12 cellular contexts compared by ENCODE assay signal in genomic region chr7:44984478-44984758, GRCh38. TPM values are rescaled to one million over a fixed set of nuclear protein-coding genes. Genes with fewer than 3 reads are reported as not detected.
A peak's percentile ranks its signal among the peaks of the same experiment; 100 is the strongest.
DNase-seq lines count a peak whose midpoint lies in the region; ATAC-seq and TF ChIP-seq lines count a peak whose summit lies in the region.
"Had no signal": no experiment of that assay in that cellular context is flagged by ENCODE, and none has a peak within 500 bp of the region (broad histone marks: within the 10 kb centered on the region; RNA-seq: fewer than 3 reads in every experiment).

No MANE protein-coding gene starts in this region.

- H2BK120ac ChIP-seq in mesenchymal stem cell (ENCODE audit: low read depth, low read length), result no peak overlapping the region

- H2AFZ ChIP-seq in mesenchymal stem cell (ENCODE audit: low read depth, low read length), result no peak overlapping the region

- H3K36me3 Mint-ChIP-seq in activated T-helper 17 cell treated with anti-CD3 and anti-CD28 coated beads, Interleukin-2, amount 50 U/mL, for 72 hours (ENCODE audit: low read depth), result peaks cover 86% of the 10 kb centered on the region

- H4K8ac ChIP-seq in mesenchymal stem cell (ENCODE audit: low read length), result no peak overlapping the region

- H3K4me1 Mint-ChIP-seq in activated T-helper 17 cell treated with anti-CD3 and anti-CD28 coated beads, Interleukin-2, amount 50 U/mL, for 72 hours, result peaks cover 29% of the 10 kb centered on the region

- H3K4me3 Mint-ChIP-seq in activated T-helper 17 cell treated with anti-CD3 and anti-CD28 coated beads, Interleukin-2, amount 50 U/mL, for 72 hours, result peak overlapping the region; percentile 99

- DNase-seq in BE2C (no peak), mesenchymal stem cell (no peak), uterus (no peak), prostate gland (ENCODE audit: low spot score) (no peak), caudate nucleus (lab: John Stamatoyannopoulos, UW) (no peak)
- DNase-seq: amygdala, NCI-H2081 treated with DMSO at 0.1 percent for 48 hours, ovary, SW 1271 had no signal

- CTCF ChIA-PET in HEK293 (lab: Yijun Ruan, JAX), result interaction anchor here (0.6 kb wide), 1 partner anchor 11 kb away, joined by 3 read pairs; no protein-coding TSS in a partner anchor

- H3K14ac ChIP-seq in mesenchymal stem cell (ENCODE audit: low read length in 2 of 2), result no peak overlapping the region

- H3K27ac Mint-ChIP-seq in activated T-helper 17 cell treated with anti-CD3 and anti-CD28 coated beads, Interleukin-2, amount 50 U/mL, for 72 hours, result peak overlapping the region; percentile 95

- no peak overlapping the region for H2BK5ac ChIP-seq in mesenchymal stem cell (ENCODE audit: low read depth, low read length, poor library complexity, severe bottlenecking)

- H3K4me1 ChIP-seq in BE2C, result peaks cover 4% of the 10 kb centered on the region; the same call in 1 of the 2 replicates
- no peaks in the 10 kb centered on the region for H3K4me1 ChIP-seq in HEK293 (ENCODE audit: control insufficient read depth, insufficient read depth, low read length)
- peaks cover 14% of the 10 kb centered on the region for H3K4me1 ChIP-seq in mesenchymal stem cell (ENCODE audit: control insufficient read depth, insufficient read depth, low read depth, low read length)
- H3K4me1 ChIP-seq in uterus, result no peaks in the 10 kb centered on the region
- peaks cover 4% of the 10 kb centered on the region for H3K4me1 ChIP-seq in prostate gland (replicated peaks)

- H2BK12ac ChIP-seq in mesenchymal stem cell (ENCODE audit: low read length in 2 of 2), result no peak overlapping the region

- peak overlapping the region; percentile 100 for H3K4me3 ChIP-seq in BE2C (ENCODE audit: low read depth, low read length)
- H3K4me3 ChIP-seq in HEK293 (ENCODE audit: low read depth, low read length), result no peak overlapping the region; the same call in 1 of the 2 replicates
- peak overlapping the region in 1 of 2 experiments; percentile 90 for H3K4me3 ChIP-seq in mesenchymal stem cell (ENCODE audit: insufficient read depth in 1 of 2, low read depth in 1 of 2, low read length in 2 of 2)
- H3K4me3 ChIP-seq in uterus, result no peak overlapping the region
- H3K4me3 ChIP-seq in prostate gland, result no peak overlapping the region
- H3K4me3 ChIP-seq: ovary had no signal

- WGBS in mesenchymal stem cell, result 60% methylated on average over 3 of the region's 3 CpGs
- WGBS in prostate gland, result 68% methylated on average over 3 of the region's 3 CpGs

- H3K36me3 ChIP-seq in BE2C, result peaks cover 54% of the 10 kb centered on the region
- peaks cover 8 to 51% of the 10 kb centered on the region in 2 experiments; a peak in 2 of 3 replicates for H3K36me3 ChIP-seq in HEK293 (ENCODE audit: control insufficient read depth in 2 of 2, insufficient read depth in 1 of 2, low read length in 2 of 2)
- H3K36me3 ChIP-seq in mesenchymal stem cell (ENCODE audit: control insufficient read depth in 1 of 2, insufficient read depth in 2 of 2, low read depth in 1 of 2, low read length in 2 of 2), result peaks cover 28 to 47% of the 10 kb centered on the region in 2 experiments
- no peaks in the 10 kb centered on the region for H3K36me3 ChIP-seq in uterus
- peaks cover 9 to 12% of the 10 kb centered on the region in 2 donors for H3K36me3 ChIP-seq in prostate gland
- H3K36me3 ChIP-seq: ovary had no signal

- no peak overlapping the region for H3K4me2 ChIP-seq in mesenchymal stem cell (ENCODE audit: low read length, poor library complexity, severe bottlenecking)

- no peak for ATAC-seq in activated T-helper 17 cell treated with anti-CD3 and anti-CD28 coated beads, Interleukin-2, amount 50 U/mL, for 72 hours (replicated peaks)
- no peak for ATAC-seq in GM18909 (IDR thresholded peaks at IDR 0.05; ENCODE audit: poor library complexity, unreplicated experiment)

- H2BK15ac ChIP-seq in mesenchymal stem cell (ENCODE audit: low read depth, poor library complexity, severe bottlenecking), result no peak overlapping the region

- peaks cover 8% of the 10 kb centered on the region for H3K79me1 ChIP-seq in mesenchymal stem cell (replicated peaks; ENCODE audit: low read length, poor library complexity, severe bottlenecking)

- no peaks in the 10 kb centered on the region for H3K9me3 Mint-ChIP-seq in activated T-helper 17 cell treated with anti-CD3 and anti-CD28 coated beads, Interleukin-2, amount 50 U/mL, for 72 hours

- intact Hi-C loops in uterus (cut with DNase I; ENCODE audit: low total_unique reads), result loop anchor here (10.0 kb wide), 1 partner anchor 410 kb away; the partner anchor contains the start of gene DDX56
- intact Hi-C loops in prostate gland (cut with DNase I), result loop anchor here (5.0 to 10.0 kb wide), 2 partner anchors 128 to 380 kb away; partner anchors contain the start of genes OGDH and TBRG4

- no peak overlapping the region for H3K18ac ChIP-seq in mesenchymal stem cell (ENCODE audit: low read depth in 1 of 2, low read length in 2 of 2)

- POLR2A ChIA-PET in HEK293 (lab: Yijun Ruan, JAX), result interaction anchor here (3.9 kb wide), 1 partner anchor 11 kb away, joined by 37 read pairs; no protein-coding TSS in a partner anchor

- H3K9me3 ChIP-seq in BE2C, result no peaks in the 10 kb centered on the region
- no peaks in the 10 kb centered on the region for H3K9me3 ChIP-seq in HEK293 (ENCODE audit: control insufficient read depth, insufficient read depth, low read depth, low read length)
- H3K9me3 ChIP-seq in mesenchymal stem cell (ENCODE audit: control insufficient read depth, low read length), result no peaks in the 10 kb centered on the region
- no peaks in the 10 kb centered on the region for H3K9me3 ChIP-seq in uterus
- H3K9me3 ChIP-seq in prostate gland, result no peaks in the 10 kb centered on the region
- H3K9me3 ChIP-seq: ovary had no signal

- H2AK5ac ChIP-seq in mesenchymal stem cell (ENCODE audit: low read length, severe bottlenecking), result no peak overlapping the region

- H3K27me3 Mint-ChIP-seq in activated T-helper 17 cell treated with anti-CD3 and anti-CD28 coated beads, Interleukin-2, amount 50 U/mL, for 72 hours, result no peaks in the 10 kb centered on the region

- H3K23ac ChIP-seq in mesenchymal stem cell (ENCODE audit: low read length in 2 of 2), result no peak overlapping the region

- no peak overlapping the region for H3K4ac ChIP-seq in mesenchymal stem cell (ENCODE audit: low read depth in 1 of 2, low read length in 2 of 2)

- no peak for TF ChIP-seq CTCF in BE2C (IDR thresholded peaks at IDR 0.05; ENCODE audit: low read depth, low read length)
- no peak for TF ChIP-seq CTCF in HEK293 (tag by site-specific recombination; IDR thresholded peaks at IDR 0.05)
- TF ChIP-seq CTCF in uterus (IDR thresholded peaks at IDR 0.05), result no peak
- no peak for TF ChIP-seq CTCF in prostate gland (IDR thresholded peaks at IDR 0.05)

- H3K27me3 ChIP-seq in BE2C (no peaks in the 10 kb centered on the region), mesenchymal stem cell (ENCODE audit: control insufficient read depth in 1 of 2, insufficient read depth in 1 of 2, low read length in 2 of 2) (no peaks in the 10 kb centered on the region), uterus (no peaks in the 10 kb centered on the region), prostate gland (replicated peaks; ENCODE audit: insufficient read depth) (no peaks in the 10 kb centered on the region)
- H3K27me3 ChIP-seq: ovary had no signal

- H4K91ac ChIP-seq in mesenchymal stem cell (ENCODE audit: low read length), result no peak overlapping the region

- TF ChIP-seq POLR2A in uterus (IDR thresholded peaks at IDR 0.05) (no peak), prostate gland (IDR thresholded peaks at IDR 0.05) (no peak)

- H3K9ac ChIP-seq in mesenchymal stem cell (ENCODE audit: low read length), result peak overlapping the region; percentile 94

- 0 out of 2 replicates have a peak overlapping the region, but pooled peaks have one; percentile 2 for H3K27ac ChIP-seq in HEK293 (ENCODE audit: extremely low read depth, low read depth, low read length)
- no peak overlapping the region for H3K27ac ChIP-seq in mesenchymal stem cell (ENCODE audit: low read length, poor library complexity, severe bottlenecking)
- no peak overlapping the region for H3K27ac ChIP-seq in uterus
- H3K27ac ChIP-seq in prostate gland, result no peak overlapping the region
- no peak overlapping the region for H3K27ac ChIP-seq in caudate nucleus (ENCODE audit: low read depth, low read length)

TF ChIP-seq in HEK293, 187 proteins besides CTCF, POLR2A, EP300 and RAD21 (continues in another document):
- TF ChIP-seq ZNF692 (tag by site-specific recombination; IDR thresholded peaks at IDR 0.05), result no peak

RNA-seq across cellular contexts. Expression of gene MYO1G, which starts 5.6 kb away (rescaled TPM):
- polyA plus RNA-seq in BE2C (2012; ENCODE audit: insufficient read depth, insufficient read length, low read depth), result not detected
- total RNA-seq in activated T-helper 17 cell treated with anti-CD3 and anti-CD28 coated beads, Interleukin-2, amount 50 U/mL, for 72 hours, result 100 to 1,000 TPM; 316 to 649 TPM
- not detected for polyA plus RNA-seq in mesenchymal stem cell (2013, experiment 1 of 2)
- polyA plus RNA-seq in mesenchymal stem cell (2013, experiment 2 of 2), result not detected
- total RNA-seq in uterus (1 to 10 TPM in 3 of 4 donors, under 1 TPM in 1; 0.59 to 3.1 (median 1.2) TPM), prostate gland (1 to 10 TPM; 1.9 to 2.7 TPM)

RNA-seq across cellular contexts. Expression of gene CCM2, which starts 15.6 kb away (rescaled TPM):
- polyA plus RNA-seq in BE2C (2012; ENCODE audit: insufficient read depth, insufficient read length, low read depth), result 42.7 TPM
- total RNA-seq in activated T-helper 17 cell treated with anti-CD3 and anti-CD28 coated beads, Interleukin-2, amount 50 U/mL, for 72 hours, result 10 to 100 TPM; 69.8 to 79.3 TPM
- 39.8 TPM for polyA plus RNA-seq in mesenchymal stem cell (2013, experiment 1 of 2)
- 39.9 TPM for polyA plus RNA-seq in mesenchymal stem cell (2013, experiment 2 of 2)
- total RNA-seq in uterus (10 to 100 TPM in 3 of 4 donors, 1 to 10 TPM in 1; 7.6 to 70.2 (median 33.6) TPM), prostate gland (10 to 100 TPM; 30.0 to 83.6 TPM)

Comparison
In these comparisons a context has a peak if more than half of its experiments do, and no peak if none do; other contexts are left out.
1. RNA of gene MYO1G, which starts 5.6 kb away (total RNA-seq): 316 to 649 TPM in activated T-helper 17 cell treated with anti-CD3 and anti-CD28 coated beads, Interleukin-2, amount 50 U/mL, for 72 hours; 1.9 to 2.7 TPM in prostate gland and 0.59 to 3.1 TPM in uterus; every median in the first group is over 10 times any median in the second.